8 cellular contexts compared by ENCODE assay signal in the genomic region with DNA sequence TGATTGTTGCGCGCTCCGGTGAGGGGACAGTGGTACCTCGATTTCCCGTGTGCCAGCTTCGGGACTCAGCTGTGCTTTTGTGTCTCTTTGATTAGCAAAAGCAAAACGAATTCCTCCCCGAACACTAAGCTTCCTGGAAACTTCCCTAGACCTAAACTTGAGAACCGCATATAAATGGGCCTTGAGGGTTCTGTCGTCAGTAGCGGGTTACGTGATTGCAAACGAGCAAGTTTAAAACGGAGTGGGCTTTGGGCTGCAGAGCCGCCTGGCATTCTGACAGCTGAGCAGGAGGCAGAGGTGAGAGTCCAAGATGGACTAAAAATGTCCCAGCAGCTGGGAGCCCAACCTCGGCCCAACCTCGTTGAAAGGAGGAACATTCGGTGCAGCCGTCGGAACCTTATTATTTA. TPM values are rescaled to one million over a fixed set of nuclear protein-coding genes. Genes with fewer than 3 reads are reported as not detected.
DNase-seq lines count a peak whose midpoint lies in the region; ATAC-seq and TF ChIP-seq lines count a peak whose summit lies in the region.

No MANE protein-coding gene starts in this region.

- H3K36me3 ChIP-seq in DOHH2 (ENCODE audit: control insufficient read depth, low read length) = peaks cover 26% of the 10 kb centered on the region
- H3K36me3 ChIP-seq in WERI-Rb-1 = peaks cover 5% of the 10 kb centered on the region; the same call in 1 of the 2 replicates
- H3K36me3 ChIP-seq in esophagus (ENCODE audit: control insufficient read depth in 2 of 2, insufficient read depth in 2 of 2, low read length in 1 of 2) = no peaks in the 10 kb centered on the region
- H3K36me3 ChIP-seq in muscle layer of colon (ENCODE audit: insufficient read depth, low read length) = no peaks in the 10 kb centered on the region

- H3K27ac ChIP-seq in DOHH2 (ENCODE audit: low read depth, low read length) (peak overlapping the region; percentile 56), WERI-Rb-1 (peak overlapping the region; percentile 84), esophagus (ENCODE audit: low read depth in 2 of 2, low read length in 1 of 2) (peak overlapping the region; percentile 96 to 99), muscle layer of colon (ENCODE audit: low read depth, low read length) (peak overlapping the region; percentile 97)

- TF ChIP-seq CTCF in DOHH2 (IDR thresholded peaks at IDR 0.05; ENCODE audit: low read depth, low read length, poor library complexity, severe bottlenecking) (no peak), WERI-Rb-1 (IDR thresholded peaks at IDR 0.05; ENCODE audit: low read depth, low read length) (no peak)

- no peaks in the 10 kb centered on the region for H3K9me2 ChIP-seq in DOHH2 (replicated peaks; ENCODE audit: control insufficient read depth, low read length)

- peaks cover 48% of the 10 kb centered on the region for H3K79me2 ChIP-seq in DOHH2 (ENCODE audit: control insufficient read depth, low read length)

- peak overlapping the region; percentile 94 for H3K4me3 ChIP-seq in DOHH2 (ENCODE audit: low read length)
- H3K4me3 ChIP-seq in WERI-Rb-1 (ENCODE audit: low read depth, low read length) = peak overlapping the region; percentile 91
- peak overlapping the region; percentile 86 to 96 for H3K4me3 ChIP-seq in esophagus (ENCODE audit: low read depth in 1 of 2, low read length in 2 of 2)
- H3K4me3 ChIP-seq in muscle layer of colon (ENCODE audit: low read depth in 1 of 2, low read length in 2 of 2) = peak overlapping the region; percentile 65 to 88

- peak overlapping the region; percentile 93 for H3K4me2 ChIP-seq in DOHH2 (ENCODE audit: low read length)

- H3K9me3 ChIP-seq in DOHH2 (ENCODE audit: control insufficient read depth, insufficient read depth, low read length) = no peaks in the 10 kb centered on the region
- H3K9me3 ChIP-seq in WERI-Rb-1 (ENCODE audit: severe bottlenecking) = no peaks in the 10 kb centered on the region
- no peaks in the 10 kb centered on the region for H3K9me3 ChIP-seq in esophagus (ENCODE audit: control insufficient read depth in 2 of 2, insufficient read depth in 1 of 2, low read depth in 1 of 2, low read length in 1 of 2)
- no peaks in the 10 kb centered on the region for H3K9me3 ChIP-seq in muscle layer of colon (ENCODE audit: low read length)

- H3F3A ChIP-seq in DOHH2 (ENCODE audit: control insufficient read depth, insufficient read depth) = peaks cover 8% of the 10 kb centered on the region

- no peaks in the 10 kb centered on the region for H3K27me3 ChIP-seq in DOHH2 (ENCODE audit: control insufficient read depth, low read length)
- no peaks in the 10 kb centered on the region for H3K27me3 ChIP-seq in WERI-Rb-1 (ENCODE audit: insufficient read depth, low read depth, severe bottlenecking)
- no peaks in the 10 kb centered on the region for H3K27me3 ChIP-seq in esophagus (ENCODE audit: control insufficient read depth in 1 of 2, insufficient read depth in 2 of 2, low read length in 2 of 2)
- H3K27me3 ChIP-seq in muscle layer of colon (ENCODE audit: control insufficient read depth in 1 of 2, insufficient read depth in 2 of 2, low read length in 2 of 2) = no peaks in the 10 kb centered on the region

- peaks cover 76% of the 10 kb centered on the region for H3K4me1 ChIP-seq in DOHH2 (ENCODE audit: control insufficient read depth, low read length)
- peaks cover 4 to 5% of the 10 kb centered on the region in 2 donors for H3K4me1 ChIP-seq in esophagus (ENCODE audit: control insufficient read depth in 2 of 2, insufficient read depth in 2 of 2, low read length in 1 of 2)
- H3K4me1 ChIP-seq in muscle layer of colon (ENCODE audit: insufficient read depth, low read length) = peaks cover 40% of the 10 kb centered on the region

- peaks cover 9% of the 10 kb centered on the region for H4K20me1 ChIP-seq in DOHH2 (ENCODE audit: control insufficient read depth, insufficient read depth, low read depth, low read length)

- peak overlapping the region; percentile 62 for H3K9ac ChIP-seq in muscle layer of colon (ENCODE audit: low read length)

- DNase-seq in WERI-Rb-1 (no peak), activated gamma-delta T cell treated with Interleukin-2 at 50 U/mL for 16 hours (no peak)
- no peak for DNase-seq in activated CD4-positive, CD25-positive, alpha-beta regulatory T cell treated with anti-CD3 and anti-CD28 coated beads, Interleukin-2, amount 50 U/mL, for 72 hours

- peak; percentile 3 for ATAC-seq in HG02870 (IDR thresholded peaks at IDR 0.05; ENCODE audit: unreplicated experiment)
- ATAC-seq in HG03139 (IDR thresholded peaks at IDR 0.05; ENCODE audit: unreplicated experiment) = no peak

- WGBS in esophagus, 2 donors = 3 to 5% methylated on average over 20 of the region's 20 CpGs

RNA-seq across cellular contexts. Expression of a gene that starts 1.2 kb away (rescaled TPM):
- 1 to 10 TPM; 6.6 to 8.3 TPM for polyA plus RNA-seq in esophagus
